14 cellular contexts compared by ENCODE assay signal in the genomic region with DNA sequence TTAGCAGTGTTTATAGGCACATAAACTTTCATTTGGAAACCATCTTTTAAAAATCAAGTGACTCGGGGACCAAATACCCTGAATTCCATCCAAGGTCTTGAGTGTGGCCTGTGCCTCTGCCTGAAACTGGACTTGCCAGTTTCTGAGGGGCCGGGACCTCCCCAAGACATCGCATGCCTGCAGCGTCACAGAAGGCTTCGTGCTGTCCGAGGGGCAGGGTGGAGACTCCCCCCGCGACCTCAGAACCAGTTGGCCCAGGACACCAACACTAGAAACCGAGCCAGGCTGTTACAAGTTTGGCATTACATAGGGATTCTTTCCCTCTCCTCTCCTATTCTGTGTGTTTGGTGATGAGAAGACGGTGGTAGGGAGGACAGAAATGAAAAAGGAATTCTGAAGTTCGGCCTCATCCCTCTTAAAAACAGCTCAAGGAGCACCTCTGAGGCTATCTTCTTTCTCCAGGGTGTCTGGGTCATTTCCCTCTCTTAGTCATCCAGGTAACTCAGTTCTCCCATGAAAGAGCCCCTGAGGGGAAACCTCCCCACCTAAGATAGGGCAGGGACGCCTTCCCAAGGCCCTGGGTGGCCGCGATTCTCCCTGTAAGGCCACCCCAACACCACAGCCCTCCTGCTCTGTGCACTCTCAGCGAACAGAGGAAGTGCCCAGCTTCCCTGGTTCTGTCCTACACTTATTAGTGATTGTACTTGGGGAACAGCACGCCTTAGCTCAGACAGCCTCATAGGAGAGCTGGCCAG.
DNase-seq lines count a peak whose midpoint lies in the region; ATAC-seq and TF ChIP-seq lines count a peak whose summit lies in the region.
"Had no signal": no experiment of that assay in that cellular context is flagged by ENCODE, and none has a peak within 500 bp of the region (broad histone marks: within the 10 kb centered on the region; RNA-seq: fewer than 3 reads in every experiment).

No MANE protein-coding gene starts in this region.

- DNase-seq in activated T-cell treated with anti-CD3 and anti-CD28 coated beads, Interleukin-2, amount 50 U/mL, for 24 hours: peak; percentile 32
- DNase-seq in activated T-cell treated with anti-CD3 and anti-CD28 coated beads for 4 hours (no peak), esophagus squamous epithelium (lab: John Stamatoyannopoulos, UW) (no peak), suprapubic skin (ENCODE audit: low spot score in 2 of 2) (peak; percentile 68 to 72), MG63 (no peak), WERI-Rb-1 (no peak), middle frontal gyrus (ENCODE audit: extremely low spot score, low spot score) (no peak)
- no peak for DNase-seq in activated CD8-positive, alpha-beta T cell treated with anti-CD3 and anti-CD28 coated beads for 36 hours
- DNase-seq: activated CD4-positive, alpha-beta T cell treated with anti-CD3 and anti-CD28 coated beads, Interleukin-2, amount 50 U/mL, for 1 hour; Calu3; dermis blood vessel endothelial cell; NCI-H187 treated with DMSO at 0.1 percent for 48 hours; NCI-H774; RPMI8226 had no signal

- H3K27me3 ChIP-seq in esophagus squamous epithelium (no peaks in the 10 kb centered on the region), suprapubic skin (no peaks in the 10 kb centered on the region), MG63 (no peaks in the 10 kb centered on the region), WERI-Rb-1 (ENCODE audit: insufficient read depth, low read depth, severe bottlenecking) (peaks cover 62% of the 10 kb centered on the region)

- peaks cover 6 to 39% (median 7%) of the 10 kb centered on the region in 3 donors for H3K36me3 ChIP-seq in esophagus squamous epithelium
- peaks cover 20% of the 10 kb centered on the region for H3K36me3 ChIP-seq in suprapubic skin
- no peaks in the 10 kb centered on the region for H3K36me3 ChIP-seq in MG63
- H3K36me3 ChIP-seq in WERI-Rb-1: no peaks in the 10 kb centered on the region

- H3K27me3 Mint-ChIP-seq in activated T-cell treated with anti-CD3 and anti-CD28 coated beads, Interleukin-2, amount 50 U/mL, for 24 hours: no peaks in the 10 kb centered on the region
- no peaks in the 10 kb centered on the region for H3K27me3 Mint-ChIP-seq in activated CD8-positive, alpha-beta T cell treated with anti-CD3 and anti-CD28 coated beads for 36 hours

- H3K4me1 ChIP-seq in esophagus squamous epithelium: peaks cover 4 to 40% (median 17%) of the 10 kb centered on the region in 3 donors
- peaks cover 24% of the 10 kb centered on the region for H3K4me1 ChIP-seq in suprapubic skin

- peak overlapping the region; percentile 95 for H3K27ac Mint-ChIP-seq in activated T-cell treated with anti-CD3 and anti-CD28 coated beads, Interleukin-2, amount 50 U/mL, for 24 hours
- H3K27ac Mint-ChIP-seq in activated CD8-positive, alpha-beta T cell treated with anti-CD3 and anti-CD28 coated beads for 36 hours: peak overlapping the region; percentile 94

- peak overlapping the region; percentile 25 for H3K4me3 Mint-ChIP-seq in activated T-cell treated with anti-CD3 and anti-CD28 coated beads, Interleukin-2, amount 50 U/mL, for 24 hours
- peak overlapping the region; percentile 28 for H3K4me3 Mint-ChIP-seq in activated CD8-positive, alpha-beta T cell treated with anti-CD3 and anti-CD28 coated beads for 36 hours

- no peak for TF ChIP-seq CTCF in activated CD8-positive, alpha-beta T cell treated with anti-CD3 and anti-CD28 coated beads for 36 hours (IDR thresholded peaks at IDR 0.05)
- TF ChIP-seq CTCF in esophagus squamous epithelium (IDR thresholded peaks at IDR 0.05): no peak
- TF ChIP-seq CTCF in suprapubic skin (IDR thresholded peaks at IDR 0.05): no peak
- no peak for TF ChIP-seq CTCF in WERI-Rb-1 (IDR thresholded peaks at IDR 0.05; ENCODE audit: low read depth, low read length)

- intact Hi-C loops in activated CD8-positive, alpha-beta T cell treated with anti-CD3 and anti-CD28 coated beads for 36 hours (cut with micrococcal nuclease): no loop called here
- intact Hi-C loops in esophagus squamous epithelium (cut with DNase I): no loop called here

- no peaks in the 10 kb centered on the region for H3K9me3 Mint-ChIP-seq in activated T-cell treated with anti-CD3 and anti-CD28 coated beads, Interleukin-2, amount 50 U/mL, for 24 hours
- peaks cover 2% of the 10 kb centered on the region for H3K9me3 Mint-ChIP-seq in activated CD8-positive, alpha-beta T cell treated with anti-CD3 and anti-CD28 coated beads for 36 hours

- POLR2A ChIA-PET in activated CD8-positive, alpha-beta T cell treated with anti-CD3 and anti-CD28 coated beads for 36 hours (lab: Charles Lee): interaction anchor here (0.6 to 1.5 kb wide), 7 partner anchors 9 to 1038 kb away, joined by 3 to 5 read pairs (median 3); no protein-coding TSS in a partner anchor

- no peak for TF ChIP-seq EP300 in suprapubic skin (IDR thresholded peaks at IDR 0.05)

- no peaks in the 10 kb centered on the region for H3K9me3 ChIP-seq in esophagus squamous epithelium
- H3K9me3 ChIP-seq in suprapubic skin: no peaks in the 10 kb centered on the region
- no peaks in the 10 kb centered on the region for H3K9me3 ChIP-seq in MG63
- H3K9me3 ChIP-seq in WERI-Rb-1 (ENCODE audit: severe bottlenecking): no peaks in the 10 kb centered on the region

- peaks cover 88% of the 10 kb centered on the region for H3K36me3 Mint-ChIP-seq in activated T-cell treated with anti-CD3 and anti-CD28 coated beads, Interleukin-2, amount 50 U/mL, for 24 hours (ENCODE audit: low read depth)
- H3K36me3 Mint-ChIP-seq in activated CD8-positive, alpha-beta T cell treated with anti-CD3 and anti-CD28 coated beads for 36 hours (ENCODE audit: low read depth): peaks cover 74% of the 10 kb centered on the region

- ATAC-seq in activated CD8-positive, alpha-beta T cell treated with anti-CD3 and anti-CD28 coated beads for 36 hours: no peak

- 52 to 64% methylated on average over 12 to 16 of the region's 16 CpGs for WGBS in esophagus squamous epithelium, 2 donors
- 39% methylated on average over 15 of the region's 16 CpGs for WGBS in suprapubic skin

- H3K27ac ChIP-seq in esophagus squamous epithelium: peak overlapping the region in 3 of 4 donors; percentile 65 to 79 (median 73)
- peak overlapping the region; percentile 73 for H3K27ac ChIP-seq in suprapubic skin
- H3K27ac ChIP-seq in WERI-Rb-1: no peak overlapping the region

- no peak overlapping the region for H3K4me3 ChIP-seq in esophagus squamous epithelium
- H3K4me3 ChIP-seq in suprapubic skin: no peak overlapping the region
- no peak overlapping the region for H3K4me3 ChIP-seq in MG63
- H3K4me3 ChIP-seq in WERI-Rb-1 (ENCODE audit: low read depth, low read length): no peak overlapping the region

- TF ChIP-seq POLR2A in esophagus squamous epithelium (IDR thresholded peaks at IDR 0.05): no peak
- no peak for TF ChIP-seq POLR2A in suprapubic skin (IDR thresholded peaks at IDR 0.05)

- CTCF ChIA-PET in activated CD8-positive, alpha-beta T cell treated with anti-CD3 and anti-CD28 coated beads for 36 hours (lab: Charles Lee): interaction anchor here (1.1 to 2.2 kb wide), 6 partner anchors 8 to 238 kb away, joined by 3 to 13 read pairs (median 3); no protein-coding TSS in a partner anchor

- peaks cover 59% of the 10 kb centered on the region for H3K4me1 Mint-ChIP-seq in activated T-cell treated with anti-CD3 and anti-CD28 coated beads, Interleukin-2, amount 50 U/mL, for 24 hours (ENCODE audit: low read depth)
- H3K4me1 Mint-ChIP-seq in activated CD8-positive, alpha-beta T cell treated with anti-CD3 and anti-CD28 coated beads for 36 hours (ENCODE audit: low read depth): peaks cover 66% of the 10 kb centered on the region

Comparison
In these comparisons a context has a peak if more than half of its experiments do, and no peak if none do; other contexts are left out.
1. DNase-seq: peak in activated T-cell treated with anti-CD3 and anti-CD28 coated beads, Interleukin-2, amount 50 U/mL, for 24 hours (single experiment) and suprapubic skin (2 of 2); none in activated T-cell treated with anti-CD3 and anti-CD28 coated beads for 4 hours (single experiment), activated CD8-positive, alpha-beta T cell treated with anti-CD3 and anti-CD28 coated beads for 36 hours (single experiment), esophagus squamous epithelium (single experiment), MG63 (single experiment), WERI-Rb-1 (single experiment) and middle frontal gyrus (single experiment).